In the genomic region with DNA sequence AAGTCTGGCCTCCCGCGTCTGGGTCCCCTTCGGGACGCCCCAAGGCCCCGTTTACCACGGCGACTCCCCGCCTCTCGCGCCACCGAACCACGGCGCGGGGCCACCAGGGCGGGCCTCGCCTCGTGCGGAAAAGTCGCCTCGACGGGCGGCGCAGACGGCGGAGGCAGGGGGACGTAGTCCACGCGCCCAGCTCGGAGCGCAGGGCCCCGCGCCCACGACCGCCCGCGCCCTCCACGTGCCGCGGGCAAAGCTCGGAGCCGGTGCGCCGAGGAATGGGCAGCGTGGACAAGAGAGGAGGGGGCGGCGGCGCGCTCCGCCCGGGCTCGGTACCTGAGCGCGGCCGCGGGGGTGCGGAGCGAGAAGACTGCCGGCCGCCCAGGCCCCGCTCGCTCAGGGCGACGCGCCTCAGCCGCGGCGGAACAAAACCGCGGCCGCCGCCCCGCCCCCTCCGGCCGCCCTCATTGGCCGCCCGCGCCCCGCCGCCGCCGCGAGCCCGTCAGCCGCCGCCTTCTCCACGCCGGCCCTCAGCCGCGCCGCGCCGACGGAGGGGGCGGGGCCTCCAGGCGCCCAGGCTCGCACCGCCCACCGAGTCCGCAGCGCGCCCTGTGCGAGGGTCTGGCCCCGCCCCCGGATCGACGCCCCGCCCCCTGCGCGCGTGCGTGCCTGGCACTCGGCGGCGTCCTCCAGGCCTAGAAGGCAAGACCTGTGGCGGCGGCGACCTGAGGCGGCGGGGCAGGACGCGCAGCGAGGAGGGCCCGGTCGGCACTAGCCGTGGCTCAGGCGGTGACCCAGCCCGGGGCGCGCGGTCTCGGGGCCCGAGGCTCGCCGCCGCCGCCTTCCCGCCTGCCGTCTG, we compare ENCODE assay signal across 8 cellular contexts. TPM values are rescaled to one million over a fixed set of nuclear protein-coding genes. Genes with fewer than 3 reads are reported as not detected.
DNase-seq lines count a peak whose midpoint lies in the region; TF ChIP-seq lines count a peak whose summit lies in the region.

Gene FAM53A (minus strand): TSS at position 411 of the 853 bp plus-strand sequence. CDS start 15,572 bp downstream, outside the sequence.

- no peaks in the 10 kb centered on the region for H3K9me3 ChIP-seq in adipocyte (ENCODE audit: control insufficient read depth, low read length)
- no peaks in the 10 kb centered on the region for H3K9me3 ChIP-seq in tibial nerve

- no peak for TF ChIP-seq CTCF in GM06990 (IDR thresholded peaks at IDR 0.05; ENCODE audit: insufficient read depth, low read length, poor library complexity, severe bottlenecking)
- TF ChIP-seq CTCF in tibial nerve (IDR thresholded peaks at IDR 0.05), result peak in 3 of 5 experiments; percentile 6 to 47 (median 33)

- H3K27me3 ChIP-seq in GM06990 (replicated peaks; ENCODE audit: control insufficient read depth, insufficient read depth, low read length) (no peaks in the 10 kb centered on the region), adipocyte (replicated peaks; ENCODE audit: control insufficient read depth, insufficient read depth, low read length) (no peaks in the 10 kb centered on the region), tibial nerve (no peaks in the 10 kb centered on the region)

- TF ChIP-seq EP300 in tibial nerve (IDR thresholded peaks at IDR 0.05), result no peak

- H3K4me1 ChIP-seq in adipocyte (ENCODE audit: control insufficient read depth, insufficient read depth, low read length), result peaks cover 6% of the 10 kb centered on the region
- H3K4me1 ChIP-seq in tibial nerve, result peaks cover 0 to 20% (median 2%) of the 10 kb centered on the region in 4 donors

- peak within 1 kb of the TSS; percentile 87 for H3K9ac ChIP-seq in adipocyte (ENCODE audit: low read length)

- no peaks in the 10 kb centered on the region for H3K36me3 ChIP-seq in GM06990 (ENCODE audit: control insufficient read depth, insufficient read depth, low read length)
- H3K36me3 ChIP-seq in adipocyte (ENCODE audit: control insufficient read depth, insufficient read depth, low read length, severe bottlenecking), result no peaks in the 10 kb centered on the region
- H3K36me3 ChIP-seq in tibial nerve, result no peaks in the 10 kb centered on the region

- H3K27ac ChIP-seq in tibial nerve, result peak within 1 kb of the TSS; percentile 50 to 91 (median 80)

- 1 to 4% methylated on average over 24 to 39 of the region's 138 CpGs for WGBS in tibial nerve, 2 donors

- peak; percentile 90 for DNase-seq in GM06990 (ENCODE audit: extremely low read depth, insufficient read length)
- DNase-seq in HCEC 1CT, result peak; percentile 71
- peak; percentile 80 for DNase-seq in MV-4-11 (lab: John Stamatoyannopoulos, UW)
- DNase-seq in SW480 (ENCODE audit: low spot score), result peak; percentile 75
- peak; percentile 95 for DNase-seq in adipocyte (ENCODE audit: low read depth)
- peak; percentile 95 for DNase-seq in cardiac septum (ENCODE audit: low spot score)
- peak; percentile 74 for DNase-seq in pons (ENCODE audit: low spot score)
- DNase-seq in tibial nerve (ENCODE audit: low spot score in 2 of 2), result peak; percentile 90 to 92

- intact Hi-C loops in cardiac septum (cut with DNase I), result no loop called here

- TF ChIP-seq POLR2A in tibial nerve (IDR thresholded peaks at IDR 0.05), result peak in 1 of 2 donors; percentile 36

- H3K4me3 ChIP-seq in GM06990 (replicated peaks; ENCODE audit: low read depth, low read length), result peak within 1 kb of the TSS; percentile 56
- H3K4me3 ChIP-seq in adipocyte (ENCODE audit: low read length), result peak within 1 kb of the TSS; percentile 83
- peak within 1 kb of the TSS; percentile 49 to 86 (median 66) for H3K4me3 ChIP-seq in tibial nerve

RNA-seq across cellular contexts. Expression of gene FAM53A, which starts in this region (rescaled TPM):
- 1.00 TPM for total RNA-seq in cardiac septum
- total RNA-seq in tibial nerve, result 10 to 100 TPM in 2 of 4 donors, 1 to 10 TPM in 2; 6.1 to 33.7 (median 13.6) TPM

Comparison
In these comparisons a context has a peak if more than half of its experiments do, and no peak if none do; other contexts are left out.
1. Peak in every context shown above with its lines: DNase-seq, H3K4me3 ChIP-seq and H3K27ac ChIP-seq.
2. Peak in DNase-seq in cardiac septum; RNA of the gene not detected or under 1 TPM.